Comparison of ENCODE assay signal across 8 cellular contexts in the genomic region with DNA sequence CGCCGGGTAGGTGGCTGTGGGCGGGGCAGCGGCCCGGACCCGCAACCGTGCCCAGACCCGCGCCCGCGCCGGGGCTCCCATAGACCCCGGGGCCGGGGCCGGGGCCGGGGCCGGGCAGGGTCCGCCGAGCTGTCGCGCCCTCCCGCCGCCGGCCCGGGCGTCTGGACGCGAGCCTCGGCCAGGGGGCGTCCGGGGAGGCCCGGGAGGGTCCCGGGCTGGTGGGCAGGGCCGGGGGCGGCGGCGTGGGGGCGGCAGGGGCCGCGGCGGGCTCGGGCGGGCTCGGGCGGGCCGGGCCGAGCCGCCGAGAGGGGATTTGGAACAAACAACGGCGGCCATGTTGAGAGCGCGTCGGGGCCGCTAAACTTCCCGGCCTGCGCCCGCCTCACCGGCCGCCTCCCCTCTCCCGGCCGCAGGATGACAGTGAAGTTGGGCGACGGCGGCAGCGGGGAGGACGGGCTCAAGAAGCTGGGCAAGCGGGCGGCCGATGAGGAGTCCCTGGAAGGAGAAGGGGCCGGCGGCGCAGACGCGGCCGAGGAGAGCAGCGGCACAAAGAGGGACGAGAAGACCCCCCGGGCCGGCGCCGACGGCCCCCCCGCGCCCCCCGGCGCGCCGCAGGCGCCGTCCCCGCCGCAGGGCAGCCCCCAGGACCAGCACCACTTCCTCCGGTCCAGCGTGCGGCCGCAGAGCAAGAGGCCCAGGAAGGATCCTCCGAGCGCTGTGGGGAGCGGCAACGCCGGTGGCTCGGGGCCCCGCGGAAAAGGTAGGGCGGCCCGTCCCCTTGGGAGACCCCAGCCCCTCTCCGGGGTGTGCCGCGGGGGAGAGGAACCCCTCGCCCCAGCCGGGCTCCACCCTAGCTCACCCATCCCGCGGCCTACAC. TPM values are rescaled to one million over a fixed set of nuclear protein-coding genes. Genes with fewer than 3 reads are reported as not detected.
A peak's percentile ranks its signal among the peaks of the same experiment; 100 is the strongest.
DNase-seq lines count a peak whose midpoint lies in the region; ATAC-seq and TF ChIP-seq lines count a peak whose summit lies in the region.

No MANE protein-coding gene starts in this region.

- peaks cover 13 to 44% (median 31%) of the 10 kb centered on the region in 4 donors for H3K4me1 Mint-ChIP-seq in CD4-positive, CD25-positive, alpha-beta regulatory T cell
- H3K4me1 Mint-ChIP-seq in activated T-cell treated with anti-CD3 and anti-CD28 coated beads, Interleukin-2, amount 50 U/mL, for 72 hours (ENCODE audit: low read depth): peaks cover 38% of the 10 kb centered on the region
- peaks cover 28% of the 10 kb centered on the region for H3K4me1 Mint-ChIP-seq in progenitor cell of endocrine pancreas (ENCODE audit: low read depth)

- no peaks in the 10 kb centered on the region for H3K27me3 ChIP-seq in CD4-positive, CD25-positive, alpha-beta regulatory T cell (ENCODE audit: control insufficient read depth, insufficient read depth, low read length)
- H3K27me3 ChIP-seq in HUES48 (ENCODE audit: control insufficient read depth, insufficient read depth, low read length) (peaks cover 12% of the 10 kb centered on the region), gastroesophageal sphincter (no peaks in the 10 kb centered on the region)

- WGBS in gastroesophageal sphincter (ENCODE audit: low coverage in 1 of 2), 2 donors: 20% methylated on average over 2 of the region's 114 CpGs; no CpG with 5 or more reads in 1 of the 2 donors

- no peak overlapping the region for H3K27ac ChIP-seq in CD4-positive, CD25-positive, alpha-beta regulatory T cell (ENCODE audit: insufficient read depth, low read length, poor library complexity, severe bottlenecking)
- H3K27ac ChIP-seq in HUES48 (ENCODE audit: low read depth, low read length): no peak overlapping the region
- H3K27ac ChIP-seq in gastroesophageal sphincter: peak overlapping the region; percentile 36 to 91 (median 88)

- H3K4me3 Mint-ChIP-seq in CD4-positive, CD25-positive, alpha-beta regulatory T cell: peak overlapping the region; percentile 69 to 89 (median 78)
- H3K4me3 Mint-ChIP-seq in activated T-cell treated with anti-CD3 and anti-CD28 coated beads, Interleukin-2, amount 50 U/mL, for 72 hours: peak overlapping the region; percentile 91 to 92
- H3K4me3 Mint-ChIP-seq in progenitor cell of endocrine pancreas (ENCODE audit: low read depth): peak overlapping the region; percentile 80

- H3K4me1 ChIP-seq in CD4-positive, CD25-positive, alpha-beta regulatory T cell (ENCODE audit: control insufficient read depth, insufficient read depth, low read length, poor library complexity, severe bottlenecking): peaks cover 40% of the 10 kb centered on the region
- H3K4me1 ChIP-seq in HUES48 (ENCODE audit: control insufficient read depth, insufficient read depth, low read length) (peaks cover 5% of the 10 kb centered on the region; the same call in 1 of the 2 replicates), gastroesophageal sphincter (peaks cover 0 to 62% (median 35%) of the 10 kb centered on the region in 3 donors)

- H3K27me3 Mint-ChIP-seq in CD4-positive, CD25-positive, alpha-beta regulatory T cell: peaks cover 24% of the 10 kb centered on the region
- H3K27me3 Mint-ChIP-seq in activated T-cell treated with anti-CD3 and anti-CD28 coated beads, Interleukin-2, amount 50 U/mL, for 72 hours (ENCODE audit: low read depth): no peaks in the 10 kb centered on the region
- no peaks in the 10 kb centered on the region for H3K27me3 Mint-ChIP-seq in progenitor cell of endocrine pancreas

- no peak for TF ChIP-seq EP300 in gastroesophageal sphincter (IDR thresholded peaks at IDR 0.05)

- TF ChIP-seq POLR2A in gastroesophageal sphincter (IDR thresholded peaks at IDR 0.05): no peak

- TF ChIP-seq CTCF in gastroesophageal sphincter (IDR thresholded peaks at IDR 0.05): no peak
- no peak for TF ChIP-seq CTCF in progenitor cell of endocrine pancreas (IDR thresholded peaks at IDR 0.05; ENCODE audit: unreplicated experiment)

- peaks cover 0 to 8% of the 10 kb centered on the region in 2 experiments for H3K9me3 ChIP-seq in CD4-positive, CD25-positive, alpha-beta regulatory T cell (ENCODE audit: control insufficient read depth in 2 of 2, low read length in 2 of 2)
- H3K9me3 ChIP-seq in HUES48 (ENCODE audit: control insufficient read depth, insufficient read depth, low read length): no peaks in the 10 kb centered on the region
- no peaks in the 10 kb centered on the region for H3K9me3 ChIP-seq in gastroesophageal sphincter

- H3K9me3 Mint-ChIP-seq in CD4-positive, CD25-positive, alpha-beta regulatory T cell: peaks cover 0 to 5% (median 3%) of the 10 kb centered on the region in 7 donors
- H3K9me3 Mint-ChIP-seq in activated T-cell treated with anti-CD3 and anti-CD28 coated beads, Interleukin-2, amount 50 U/mL, for 72 hours: peaks cover 0 to 3% of the 10 kb centered on the region in 2 donors
- H3K9me3 Mint-ChIP-seq in progenitor cell of endocrine pancreas (ENCODE audit: low read depth): no peaks in the 10 kb centered on the region

- peak overlapping the region; percentile 72 for H3K9ac ChIP-seq in HUES48 (ENCODE audit: low read depth, low read length)

- peak overlapping the region in 1 of 3 donors; percentile 15 for H3K27ac Mint-ChIP-seq in CD4-positive, CD25-positive, alpha-beta regulatory T cell
- H3K27ac Mint-ChIP-seq in activated T-cell treated with anti-CD3 and anti-CD28 coated beads, Interleukin-2, amount 50 U/mL, for 72 hours: no peak overlapping the region
- peak overlapping the region; percentile 87 for H3K27ac Mint-ChIP-seq in progenitor cell of endocrine pancreas

- ATAC-seq in CD4-positive, CD25-positive, alpha-beta regulatory T cell (ENCODE audit: low read depth in 2 of 2): no peak
- no peak for ATAC-seq in activated T-cell treated with anti-CD3 and anti-CD28 coated beads, Interleukin-2, amount 50 U/mL, for 72 hours (replicated peaks in 1 of 2)
- ATAC-seq in gastroesophageal sphincter: no peak
- no peak for ATAC-seq in HG03457 (IDR thresholded peaks at IDR 0.05; ENCODE audit: unreplicated experiment)

- H3K36me3 Mint-ChIP-seq in CD4-positive, CD25-positive, alpha-beta regulatory T cell: peaks cover 30% of the 10 kb centered on the region
- peaks cover 2 to 18% of the 10 kb centered on the region in 2 donors for H3K36me3 Mint-ChIP-seq in activated T-cell treated with anti-CD3 and anti-CD28 coated beads, Interleukin-2, amount 50 U/mL, for 72 hours (ENCODE audit: insufficient read depth in 2 of 2)
- peaks cover 2% of the 10 kb centered on the region for H3K36me3 Mint-ChIP-seq in progenitor cell of endocrine pancreas (ENCODE audit: insufficient read depth)

- peak in 2 of 3 donors; percentile 7 to 26 for DNase-seq in CD4-positive, CD25-positive, alpha-beta regulatory T cell
- DNase-seq in activated T-cell treated with anti-CD3 and anti-CD28 coated beads, Interleukin-2, amount 50 U/mL, for 72 hours: peak; percentile 40 to 42
- peak; percentile 29 for DNase-seq in progenitor cell of endocrine pancreas (ENCODE audit: low spot score, unreplicated experiment)
- DNase-seq in NCI-H2081 treated with DMSO at 0.1 percent for 48 hours (lab: John Stamatoyannopoulos, UW): no peak
- DNase-seq in cerebellum (ENCODE audit: low spot score): no peak

- no peak overlapping the region for H3K4me3 ChIP-seq in CD4-positive, CD25-positive, alpha-beta regulatory T cell (ENCODE audit: low read depth, low read length)
- H3K4me3 ChIP-seq in HUES48 (ENCODE audit: low read depth, low read length): peak overlapping the region; percentile 82
- peak overlapping the region; percentile 72 to 98 for H3K4me3 ChIP-seq in gastroesophageal sphincter

- peaks cover 28% of the 10 kb centered on the region for H3K36me3 ChIP-seq in CD4-positive, CD25-positive, alpha-beta regulatory T cell (ENCODE audit: control insufficient read depth, insufficient read depth, low read length)
- H3K36me3 ChIP-seq in HUES48 (ENCODE audit: control insufficient read depth, insufficient read depth, low read length) (peaks cover 28% of the 10 kb centered on the region), gastroesophageal sphincter (peaks cover 0 to 29% of the 10 kb centered on the region in 2 donors)

RNA-seq across cellular contexts. Expression of gene CRAMP1, which starts 2.3 kb away (rescaled TPM):
- 30.5 TPM for total RNA-seq in CD4-positive, CD25-positive, alpha-beta regulatory T cell
- polyA plus RNA-seq in CD4-positive, CD25-positive, alpha-beta regulatory T cell: 1 to 10 TPM in 2 of 4 donors, under 1 TPM in 2; 0.49 to 1.6 (median 1.1) TPM
- total RNA-seq in activated T-cell treated with anti-CD3 and anti-CD28 coated beads, Interleukin-2, amount 50 U/mL, for 72 hours: 10 to 100 TPM; 28.3 to 30.1 TPM
- 10 to 100 TPM in 2 of 4 donors, 1 to 10 TPM in 2; 9.0 to 15.1 (median 11.3) TPM for total RNA-seq in gastroesophageal sphincter
- 58.3 and 61.3 TPM in 2 replicates for total RNA-seq in progenitor cell of endocrine pancreas
- total RNA-seq in cerebellum: 13.4 TPM

RNA-seq across cellular contexts. Expression of gene IFT140, which starts 2.6 kb away (rescaled TPM):
- total RNA-seq in CD4-positive, CD25-positive, alpha-beta regulatory T cell: 2.5 TPM
- polyA plus RNA-seq in CD4-positive, CD25-positive, alpha-beta regulatory T cell: 1 to 10 TPM; 1.1 to 2.0 (median 1.5) TPM
- 10 to 100 TPM; 13.7 to 16.1 TPM for total RNA-seq in activated T-cell treated with anti-CD3 and anti-CD28 coated beads, Interleukin-2, amount 50 U/mL, for 72 hours
- total RNA-seq in gastroesophageal sphincter (10 to 100 TPM; 18.6 to 36.3 (median 27.2) TPM), progenitor cell of endocrine pancreas (75.2 and 85.3 TPM in 2 replicates), cerebellum (44.6 TPM)

Comparison
In these comparisons a context has a peak if more than half of its experiments do, and no peak if none do; other contexts are left out.
1. DNase-seq: peak in CD4-positive, CD25-positive, alpha-beta regulatory T cell (2 of 3), activated T-cell treated with anti-CD3 and anti-CD28 coated beads, Interleukin-2, amount 50 U/mL, for 72 hours (2 of 2) and progenitor cell of endocrine pancreas (single experiment); none in NCI-H2081 treated with DMSO at 0.1 percent for 48 hours (single experiment) and cerebellum (single experiment).
2. H3K27ac ChIP-seq: peak in gastroesophageal sphincter (4 of 4); none in CD4-positive, CD25-positive, alpha-beta regulatory T cell (single experiment) and HUES48 (single experiment).
3. Peak in every context shown above with its lines, with median percentiles within 50 percentile points of each other: H3K4me3 Mint-ChIP-seq.